8 cellular contexts compared by ENCODE assay signal in the genomic region with DNA sequence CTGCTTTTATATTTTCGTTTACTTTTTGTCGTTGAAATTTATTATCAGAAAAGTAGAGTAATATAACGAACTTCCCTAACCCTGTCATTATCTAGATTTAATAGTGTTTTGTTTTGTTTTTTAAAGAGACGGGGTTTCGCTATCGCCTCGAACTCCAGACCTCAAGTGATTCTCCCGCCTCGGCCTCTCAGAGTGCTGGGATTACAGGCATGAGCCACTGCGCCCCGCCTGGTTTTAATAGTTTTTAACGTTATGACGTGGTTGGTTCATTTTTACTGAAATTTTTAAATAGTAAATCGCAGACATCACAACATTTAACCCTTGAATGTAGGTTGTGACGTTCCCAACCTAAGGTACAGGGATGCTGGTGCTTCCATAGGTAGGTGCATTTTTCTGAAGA. TPM values are rescaled to one million over a fixed set of nuclear protein-coding genes. Genes with fewer than 3 reads are reported as not detected.
A peak's percentile ranks its signal among the peaks of the same experiment; 100 is the strongest.
DNase-seq lines count a peak whose midpoint lies in the region; ATAC-seq and TF ChIP-seq lines count a peak whose summit lies in the region.

No MANE protein-coding gene starts in this region.

- H3K27ac ChIP-seq in sigmoid colon, result peak overlapping the region; percentile 93 to 99 (median 96)

- no peak for TF ChIP-seq EP300 in sigmoid colon (IDR thresholded peaks at IDR 0.05)

- no peaks in the 10 kb centered on the region for H3K9me3 ChIP-seq in sigmoid colon

- peaks cover 39% of the 10 kb centered on the region for H3K4me1 Mint-ChIP-seq in activated CD8-positive, alpha-beta T cell treated with anti-CD3 and anti-CD28 coated beads for 36 hours (ENCODE audit: low read depth)

- peak overlapping the region; percentile 60 to 93 for H3K4me3 ChIP-seq in foreskin fibroblast (ENCODE audit: low read depth in 1 of 2, low read length in 2 of 2)
- H3K4me3 ChIP-seq in sigmoid colon, result peak overlapping the region; percentile 64 to 85 (median 77)

- peaks cover 0 to 31% (median 17%) of the 10 kb centered on the region in 4 donors for H3K36me3 ChIP-seq in sigmoid colon

- H3K4me3 Mint-ChIP-seq in activated CD8-positive, alpha-beta T cell treated with anti-CD3 and anti-CD28 coated beads for 36 hours, result peak overlapping the region; percentile 85

- ATAC-seq in activated CD8-positive, alpha-beta T cell treated with anti-CD3 and anti-CD28 coated beads for 36 hours, result no peak
- ATAC-seq in left lobe of liver, result no peak

- no peak for TF ChIP-seq POLR2A in sigmoid colon (IDR thresholded peaks at IDR 0.05)

- H3K27ac Mint-ChIP-seq in activated CD8-positive, alpha-beta T cell treated with anti-CD3 and anti-CD28 coated beads for 36 hours, result peak overlapping the region; percentile 99

- no peaks in the 10 kb centered on the region for H3K9me3 Mint-ChIP-seq in activated CD8-positive, alpha-beta T cell treated with anti-CD3 and anti-CD28 coated beads for 36 hours

- TF ChIP-seq CTCF in activated CD8-positive, alpha-beta T cell treated with anti-CD3 and anti-CD28 coated beads for 36 hours (IDR thresholded peaks at IDR 0.05), result no peak
- TF ChIP-seq CTCF in foreskin fibroblast (IDR thresholded peaks at IDR 0.05; ENCODE audit: low read depth, low read length), result no peak
- no peak for TF ChIP-seq CTCF in sigmoid colon (IDR thresholded peaks at IDR 0.05)

- no peaks in the 10 kb centered on the region for H3K27me3 ChIP-seq in sigmoid colon

- intact Hi-C loops in activated CD8-positive, alpha-beta T cell treated with anti-CD3 and anti-CD28 coated beads for 36 hours (cut with micrococcal nuclease), result loop anchor here (5.0 kb wide), 1 partner anchor 34 kb away; a partner anchor contains a TSS
- intact Hi-C loops in sigmoid colon (cut with DNase I), result loop anchor here (1.0 kb wide), 1 partner anchor 32 kb away; a partner anchor contains a TSS

- H3K27me3 Mint-ChIP-seq in activated CD8-positive, alpha-beta T cell treated with anti-CD3 and anti-CD28 coated beads for 36 hours, result no peaks in the 10 kb centered on the region

- peak; percentile 27 for DNase-seq in activated T-cell treated with anti-CD3 and anti-CD28 coated beads, Interleukin-2, amount 50 U/mL, for 1 hour
- DNase-seq in activated T-cell treated with anti-CD3 and anti-CD28 coated beads for 4 hours (no peak), foreskin fibroblast (peak; percentile 14 to 56), sigmoid colon (no peak), left lobe of liver (ENCODE audit: low spot score) (no peak), mucosa of gallbladder (ENCODE audit: low spot score) (no peak)
- peak; percentile 50 for DNase-seq in activated CD8-positive, alpha-beta T cell treated with anti-CD3 and anti-CD28 coated beads for 36 hours
- no peak for DNase-seq in effector CD8-positive, alpha-beta T cell (lab: John Stamatoyannopoulos, UW)

- CTCF ChIA-PET in activated CD8-positive, alpha-beta T cell treated with anti-CD3 and anti-CD28 coated beads for 36 hours (lab: Charles Lee), result interaction anchor here (0.7 to 1.3 kb wide), 2 partner anchors 15 to 27 kb away, joined by 3 read pairs; no protein-coding TSS in a partner anchor

- H3K4me1 ChIP-seq in sigmoid colon, result peaks cover 0 to 55% (median 50%) of the 10 kb centered on the region in 4 donors

- POLR2A ChIA-PET in activated CD8-positive, alpha-beta T cell treated with anti-CD3 and anti-CD28 coated beads for 36 hours (lab: Charles Lee), result interaction anchor here (0.7 to 1.8 kb wide), 5 partner anchors 31 to 128 kb away, joined by 3 to 9 read pairs (median 3); a partner anchor contains a TSS

- 4 to 17% methylated on average over 15 of the region's 15 CpGs for WGBS in sigmoid colon, 2 donors

- H3K36me3 Mint-ChIP-seq in activated CD8-positive, alpha-beta T cell treated with anti-CD3 and anti-CD28 coated beads for 36 hours (ENCODE audit: low read depth), result peaks cover 40% of the 10 kb centered on the region

RNA-seq across cellular contexts. Expression of a gene that starts 1.0 kb away (rescaled TPM):
- 10 to 100 TPM; 22.2 to 23.1 TPM for total RNA-seq in activated CD8-positive, alpha-beta T cell treated with anti-CD3 and anti-CD28 coated beads for 36 hours
- total RNA-seq in sigmoid colon (100 to 1,000 TPM in 3 of 4 donors, 10 to 100 TPM in 1; 81.2 to 139 (median 111) TPM), left lobe of liver (26.7 TPM), mucosa of gallbladder (91.8 TPM)
- 10 to 100 TPM; 43.2 to 66.7 (median 51.8) TPM for polyA plus RNA-seq in sigmoid colon

RNA-seq across cellular contexts. Expression of a gene that starts 17.1 kb away (rescaled TPM):
- 1 to 10 TPM in 1 of 2 experiments, under 1 TPM in 1; 0.20 to 1.1 TPM for total RNA-seq in activated CD8-positive, alpha-beta T cell treated with anti-CD3 and anti-CD28 coated beads for 36 hours
- not detected for total RNA-seq in sigmoid colon
- under 1 TPM in 1 of 3 donors, not detected in 2; 0.25 TPM for polyA plus RNA-seq in sigmoid colon
- total RNA-seq in left lobe of liver, result 0.15 TPM
- total RNA-seq in mucosa of gallbladder, result 0.32 TPM

RNA-seq across cellular contexts. Expression of a gene that starts 32.5 kb away (rescaled TPM):
- 1 to 10 TPM; 5.2 to 6.4 TPM for total RNA-seq in activated CD8-positive, alpha-beta T cell treated with anti-CD3 and anti-CD28 coated beads for 36 hours
- total RNA-seq in sigmoid colon, result 1 to 10 TPM; 3.0 to 7.5 (median 5.4) TPM
- 10 to 100 TPM in 1 of 3 donors, 1 to 10 TPM in 2; 7.9 to 12.7 (median 9.0) TPM for polyA plus RNA-seq in sigmoid colon
- total RNA-seq in left lobe of liver, result 5.6 TPM
- total RNA-seq in mucosa of gallbladder, result 12.6 TPM

RNA-seq across cellular contexts. Expression of a gene that starts 32.7 kb away (rescaled TPM):
- total RNA-seq in activated CD8-positive, alpha-beta T cell treated with anti-CD3 and anti-CD28 coated beads for 36 hours, result 100 to 1,000 TPM; 151 to 154 TPM
- total RNA-seq in sigmoid colon, result 10 to 100 TPM; 18.6 to 35.7 (median 35.5) TPM
- 100 to 1,000 TPM; 283 to 436 (median 359) TPM for polyA plus RNA-seq in sigmoid colon
- total RNA-seq in left lobe of liver, result 44.1 TPM
- total RNA-seq in mucosa of gallbladder, result 106 TPM

Comparison
In these comparisons a context has a peak if more than half of its experiments do, and no peak if none do; other contexts are left out.
1. DNase-seq: peak in activated T-cell treated with anti-CD3 and anti-CD28 coated beads, Interleukin-2, amount 50 U/mL, for 1 hour (single experiment), activated CD8-positive, alpha-beta T cell treated with anti-CD3 and anti-CD28 coated beads for 36 hours (single experiment) and foreskin fibroblast (2 of 2); none in activated T-cell treated with anti-CD3 and anti-CD28 coated beads for 4 hours (single experiment), sigmoid colon (single experiment), effector CD8-positive, alpha-beta T cell (single experiment), left lobe of liver (single experiment) and mucosa of gallbladder (single experiment).